In genomic region chr10:120392245-120392644, GRCh38 we compare ENCODE assay signal across 21 cellular contexts.
DNase-seq lines count a peak whose midpoint lies in the region; ATAC-seq, FAIRE-seq and TF ChIP-seq lines count a peak whose summit lies in the region.
"Had no signal": no experiment of that assay in that cellular context is flagged by ENCODE, and none has a peak within 500 bp of the region (broad histone marks: within the 10 kb centered on the region; RNA-seq: fewer than 3 reads in every experiment).

No MANE protein-coding gene starts in this region.

- TF ChIP-seq EP300 in K562 (IDR thresholded peaks at IDR 0.05; ENCODE audit: low read length), result no peak

- no peak for TF ChIP-seq CTCF in K562 (IDR thresholded peaks at IDR 0.05 in 2 of 3, conservative IDR thresholded peaks at IDR 0.05 in 1 of 3; ENCODE audit: insufficient read depth in 2 of 3, low read depth in 1 of 3, low read length in 3 of 3)

- H3K9me3 ChIP-seq in K562 (replicated peaks; ENCODE audit: control insufficient read depth, insufficient read depth, low read depth, low read length), result no peaks in the 10 kb centered on the region

- no peaks in the 10 kb centered on the region for H3K27me3 ChIP-seq in K562 (ENCODE audit: control insufficient read depth in 2 of 2, insufficient read depth in 2 of 2, low read length in 2 of 2)

- H3K9ac ChIP-seq in K562 (ENCODE audit: insufficient read depth in 1 of 2, low read depth in 2 of 2, low read length in 2 of 2), result no peak overlapping the region

- CTCF ChIA-PET in K562 (lab: Yijun Ruan, JAX; ENCODE audit: low intra/inter-chr PET ratio), result no interaction called here

- peak; percentile 32 for DNase-seq in HT1080 (ENCODE audit: low read depth)
- DNase-seq in K562 (ENCODE audit: extremely low read depth in 1 of 4, low spot score in 3 of 4), result no peak
- no peak for DNase-seq in left lobe of liver (ENCODE audit: low spot score)
- DNase-seq in NCI-H2081 (lab: John Stamatoyannopoulos, UW), result no peak
- no peak for DNase-seq in stimulated activated CD4-positive, alpha-beta T cell treated with anti-CD3 and anti-CD28 coated beads, Interleukin-4, amount 100 ng/mL, for 4 hours
- DNase-seq in hippocampal formation (lab: John Stamatoyannopoulos, UW), result no peak
- DNase-seq in islet precursor cell, result no peak
- DNase-seq: CD4-positive, alpha-beta T cell; GF-D8; H7; HFFc6; KBM-7; NCI-H1092; NCI-H1436; NCI-H1930; NCI-H510A; PC-9; SHP77 treated with DMSO at 0.1 percent for 48 hours had no signal

- no peak overlapping the region for H3K4me3 ChIP-seq in K562
- H3K4me3 ChIP-seq: PC-9, SK-N-MC had no signal

- no peak for TF ChIP-seq POLR2A in K562 (conservative IDR thresholded peaks at IDR 0.05)

- intact Hi-C loops in K562 (cut with micrococcal nuclease), result no loop called here

- no peaks in the 10 kb centered on the region for H3K9me1 ChIP-seq in K562 (ENCODE audit: control insufficient read depth, insufficient read depth, low read length)

- no peak for FAIRE-seq in K562 (lab: Jason Lieb, UNC)
- FAIRE-seq: GM19239 had no signal

- no peaks in the 10 kb centered on the region for H3K79me2 ChIP-seq in K562 (ENCODE audit: control insufficient read depth, insufficient read depth, low read length)

- no peak overlapping the region for H2AFZ ChIP-seq in K562 (ENCODE audit: low read depth, low read length)
- H2AFZ ChIP-seq: PC-9 had no signal

- no TSS peak for BruUV-seq in K562 (replicated peaks; lab: Mats Ljungman, UMichigan)

- no peak overlapping the region for H3K4me2 ChIP-seq in K562 (ENCODE audit: insufficient read depth, low read length)
- H3K4me2 ChIP-seq: PC-9 had no signal

- ATAC-seq in K562 (no peak), left lobe of liver (peak; percentile 42)

- H3K27ac ChIP-seq in K562 (ENCODE audit: extremely low read depth, low read depth, low read length), result no peak overlapping the region
- H3K27ac ChIP-seq: PC-9, RWPE1, SK-N-MC had no signal

- in situ Hi-C loops in K562 (cut with MboI), result no loop called here

- TF ChIP-seq RAD21 in K562 (CRISPR knock-in tag; conservative IDR thresholded peaks at IDR 0.05 in 1 of 2, IDR thresholded peaks at IDR 0.05 in 1 of 2), result no peak

- no peaks in the 10 kb centered on the region for H3K36me3 ChIP-seq in K562 (ENCODE audit: control insufficient read depth, insufficient read depth, low read length)

- no peaks in the 10 kb centered on the region for H4K20me1 ChIP-seq in K562 (replicated peaks; ENCODE audit: control insufficient read depth, insufficient read depth, low read length)

- POLR2A ChIA-PET in K562 (lab: Yijun Ruan, JAX), result no interaction called here

- WGBS in K562 (ENCODE audit: insufficient coverage, low coverage, missing lambda C conversion rate), result 3% methylated on average over 3 of the region's 4 CpGs

- no peaks in the 10 kb centered on the region for H3K4me1 ChIP-seq in K562 (replicated peaks in 1 of 2; ENCODE audit: control insufficient read depth in 2 of 2, insufficient read depth in 2 of 2, low read length in 2 of 2)

TF ChIP-seq in K562, 482 proteins besides CTCF, POLR2A, EP300 and RAD21:
- TF ChIP-seq RBM25 (IDR thresholded peaks at IDR 0.05; ENCODE audit: low read depth, low read length, severe bottlenecking) (peak; percentile 38), MCM3 (IDR thresholded peaks at IDR 0.05) (no peak), C11orf30 (IDR thresholded peaks at IDR 0.05; ENCODE audit: low read depth) (no peak), HNRNPL (IDR thresholded peaks at IDR 0.05; ENCODE audit: low read depth, low read length) (no peak), PHF20 (IDR thresholded peaks at IDR 0.05; ENCODE audit: partially characterized antibody) (no peak), ZNF444 (CRISPR knock-in tag; IDR thresholded peaks at IDR 0.05) (no peak)
- TF ChIP-seq, protein P1, sequence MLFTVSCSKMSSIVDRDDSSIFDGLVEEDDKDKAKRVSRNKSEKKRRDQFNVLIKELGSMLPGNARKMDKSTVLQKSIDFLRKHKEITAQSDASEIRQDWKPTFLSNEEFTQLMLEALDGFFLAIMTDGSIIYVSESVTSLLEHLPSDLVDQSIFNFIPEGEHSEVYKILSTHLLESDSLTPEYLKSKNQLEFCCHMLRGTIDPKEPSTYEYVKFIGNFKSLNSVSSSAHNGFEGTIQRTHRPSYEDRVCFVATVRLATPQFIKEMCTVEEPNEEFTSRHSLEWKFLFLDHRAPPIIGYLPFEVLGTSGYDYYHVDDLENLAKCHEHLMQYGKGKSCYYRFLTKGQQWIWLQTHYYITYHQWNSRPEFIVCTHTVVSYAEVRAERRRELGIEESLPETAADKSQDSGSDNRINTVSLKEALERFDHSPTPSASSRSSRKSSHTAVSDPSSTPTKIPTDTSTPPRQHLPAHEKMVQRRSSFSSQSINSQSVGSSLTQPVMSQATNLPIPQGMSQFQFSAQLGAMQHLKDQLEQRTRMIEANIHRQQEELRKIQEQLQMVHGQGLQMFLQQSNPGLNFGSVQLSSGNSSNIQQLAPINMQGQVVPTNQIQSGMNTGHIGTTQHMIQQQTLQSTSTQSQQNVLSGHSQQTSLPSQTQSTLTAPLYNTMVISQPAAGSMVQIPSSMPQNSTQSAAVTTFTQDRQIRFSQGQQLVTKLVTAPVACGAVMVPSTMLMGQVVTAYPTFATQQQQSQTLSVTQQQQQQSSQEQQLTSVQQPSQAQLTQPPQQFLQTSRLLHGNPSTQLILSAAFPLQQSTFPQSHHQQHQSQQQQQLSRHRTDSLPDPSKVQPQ (CRISPR knock-in tag; IDR thresholded peaks at IDR 0.05; ENCODE audit: borderline replicate concordance), result no peak
- TF ChIP-seq, protein P2, sequence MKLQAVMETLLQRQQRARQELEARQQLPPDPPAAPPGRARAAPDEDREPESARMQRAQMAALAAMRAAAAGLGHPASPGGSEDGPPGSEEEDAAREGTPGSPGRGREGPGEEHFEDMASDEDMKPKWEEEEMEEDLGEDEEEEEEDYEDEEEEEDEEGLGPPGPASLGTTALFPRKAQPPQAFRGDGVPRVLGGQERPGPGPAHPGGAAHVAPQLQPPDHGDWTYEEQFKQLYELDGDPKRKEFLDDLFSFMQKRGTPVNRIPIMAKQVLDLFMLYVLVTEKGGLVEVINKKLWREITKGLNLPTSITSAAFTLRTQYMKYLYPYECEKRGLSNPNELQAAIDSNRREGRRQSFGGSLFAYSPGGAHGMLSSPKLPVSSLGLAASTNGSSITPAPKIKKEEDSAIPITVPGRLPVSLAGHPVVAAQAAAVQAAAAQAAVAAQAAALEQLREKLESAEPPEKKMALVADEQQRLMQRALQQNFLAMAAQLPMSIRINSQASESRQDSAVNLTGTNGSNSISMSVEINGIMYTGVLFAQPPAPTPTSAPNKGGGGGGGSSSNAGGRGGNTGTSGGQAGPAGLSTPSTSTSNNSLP (IDR thresholded peaks at IDR 0.05; ENCODE audit: borderline replicate concordance, low read depth, low read length), result no peak
